Comparison of ENCODE assay signal across 1 cellular context in genomic region chr17:42454987-42455386, GRCh38. TPM values are rescaled to one million over a fixed set of nuclear protein-coding genes. Genes with fewer than 3 reads are reported as not detected.
"Had no signal": no experiment of that assay in that cellular context is flagged by ENCODE, and none has a peak within 500 bp of the region (broad histone marks: within the 10 kb centered on the region; RNA-seq: fewer than 3 reads in every experiment).

No MANE protein-coding gene starts in this region.

RNA-seq across cellular contexts. Expression of gene CAVIN1, which starts 31.9 kb away (rescaled TPM):
- polyA plus RNA-seq: immature natural killer cell had no signal
